ENCODE assay signal across 1 cellular context in genomic region chr2:232633413-232634318, GRCh38.
TF ChIP-seq lines count a peak whose summit lies in the region.

EFHD1 (plus strand) TSS chr2:232633604; CDS start chr2:232633705, 101 bp downstream.

TF ChIP-seq in HepG2, 621 proteins besides CTCF, POLR2A, EP300 and RAD21 (continued from another document and continues in another):
- TF ChIP-seq ZNF574 (CRISPR knock-in tag; IDR thresholded peaks at IDR 0.05) (peak; percentile 84), ZFP90 (CRISPR knock-in tag; IDR thresholded peaks at IDR 0.05; ENCODE audit: borderline replicate concordance) (peak; percentile 53; the same call in 1 of the 2 replicates), ZNF609 (CRISPR knock-in tag; IDR thresholded peaks at IDR 0.05; ENCODE audit: borderline replicate concordance) (no peak), PHF8 (CRISPR knock-in tag; IDR thresholded peaks at IDR 0.05) (peak; percentile 42), AKAP8 (CRISPR knock-in tag; IDR thresholded peaks at IDR 0.05) (peak; percentile 61; the same call in 1 of the 2 replicates), ATF7 (IDR thresholded peaks at IDR 0.05) (no peak), ATF7 (CRISPR knock-in tag; IDR thresholded peaks at IDR 0.05) (no peak), ZNF282 (IDR thresholded peaks at IDR 0.05; ENCODE audit: partially characterized antibody) (no peak), ARHGAP35 (CRISPR knock-in tag; IDR thresholded peaks at IDR 0.05; ENCODE audit: borderline replicate concordance) (0 out of 2 replicates have a peak, but pooled peaks have one; percentile 62), ZBTB7B (CRISPR knock-in tag; IDR thresholded peaks at IDR 0.05) (0 out of 2 replicates have a peak, but pooled peaks have one; percentile 27), RFX3 (CRISPR knock-in tag; IDR thresholded peaks at IDR 0.05) (no peak), ZNF562 (CRISPR knock-in tag; IDR thresholded peaks at IDR 0.05; ENCODE audit: borderline replicate concordance) (peak; percentile 91; the same call in 1 of the 2 replicates), ZNF337 (CRISPR knock-in tag; IDR thresholded peaks at IDR 0.05; ENCODE audit: borderline replicate concordance, low read depth) (peak; percentile 81; the same call in 1 of the 2 replicates), ZNF121 (CRISPR knock-in tag; IDR thresholded peaks at IDR 0.05) (peak; percentile 80), ZNF780A (CRISPR knock-in tag; IDR thresholded peaks at IDR 0.05) (peak; percentile 85; the same call in 1 of the 2 replicates), ZUFSP (CRISPR knock-in tag; IDR thresholded peaks at IDR 0.05; ENCODE audit: borderline replicate concordance) (no peak), SMAD3 (CRISPR knock-in tag; IDR thresholded peaks at IDR 0.05) (no peak), ZNF136 (CRISPR knock-in tag; IDR thresholded peaks at IDR 0.05; ENCODE audit: low read depth) (0 out of 2 replicates have a peak, but pooled peaks have one; percentile 46), ZNF446 (CRISPR knock-in tag; IDR thresholded peaks at IDR 0.05) (peak; percentile 94), ZNF619 (CRISPR knock-in tag; IDR thresholded peaks at IDR 0.05) (no peak), HOXA3 (CRISPR knock-in tag; IDR thresholded peaks at IDR 0.05) (peak; percentile 74), ZFP1 (CRISPR knock-in tag; IDR thresholded peaks at IDR 0.05) (no peak), TIGD3 (CRISPR knock-in tag; IDR thresholded peaks at IDR 0.05; ENCODE audit: borderline replicate concordance) (no peak), ZSCAN22 (CRISPR knock-in tag; IDR thresholded peaks at IDR 0.05) (0 out of 2 replicates have a peak, but pooled peaks have one; percentile 45), ZMYM2 (CRISPR knock-in tag; IDR thresholded peaks at IDR 0.05) (peak; percentile 65; the same call in 1 of the 2 replicates), NFYB (CRISPR knock-in tag; IDR thresholded peaks at IDR 0.05) (no peak), ZBTB10 (CRISPR knock-in tag; IDR thresholded peaks at IDR 0.05; ENCODE audit: borderline replicate concordance) (no peak), SP5 (CRISPR knock-in tag; IDR thresholded peaks at IDR 0.05; ENCODE audit: borderline replicate concordance, low read depth) (no peak), KDM6A (CRISPR knock-in tag; IDR thresholded peaks at IDR 0.05; ENCODE audit: low read depth) (no peak), NFE2L2 (IDR thresholded peaks at IDR 0.05; ENCODE audit: low read length) (no peak), DR1 (CRISPR knock-in tag; IDR thresholded peaks at IDR 0.05) (peak; percentile 67; the same call in 1 of the 2 replicates), TERF1 (CRISPR knock-in tag; IDR thresholded peaks at IDR 0.05) (peak; percentile 81; the same call in 1 of the 2 replicates), ARNTL (CRISPR knock-in tag; IDR thresholded peaks at IDR 0.05) (no peak), SYNCRIP (IDR thresholded peaks at IDR 0.05; ENCODE audit: insufficient read depth, low read depth, low read length) (no peak), RBAK (CRISPR knock-in tag; IDR thresholded peaks at IDR 0.05) (no peak), ZNF550 (CRISPR knock-in tag; IDR thresholded peaks at IDR 0.05; ENCODE audit: borderline replicate concordance) (peak; percentile 88; the same call in 1 of the 2 replicates), ZKSCAN8 (CRISPR knock-in tag; IDR thresholded peaks at IDR 0.05; ENCODE audit: borderline replicate concordance) (no peak), DRAP1 (CRISPR knock-in tag; IDR thresholded peaks at IDR 0.05) (0 out of 2 replicates have a peak, but pooled peaks have one; percentile 15), PATZ1 (CRISPR knock-in tag; IDR thresholded peaks at IDR 0.05) (0 out of 2 replicates have a peak, but pooled peaks have one; percentile 44), PAF1 (CRISPR knock-in tag; IDR thresholded peaks at IDR 0.05) (no peak), SMARCC2 (IDR thresholded peaks at IDR 0.05) (no peak), PRPF4 (IDR thresholded peaks at IDR 0.05; ENCODE audit: low read depth, low read length, poor library complexity, severe bottlenecking) (no peak), ZSCAN5A (CRISPR knock-in tag; IDR thresholded peaks at IDR 0.05; ENCODE audit: borderline replicate concordance) (peak; percentile 68; the same call in 1 of the 2 replicates), ZMAT5 (CRISPR knock-in tag; IDR thresholded peaks at IDR 0.05; ENCODE audit: borderline replicate concordance, low read depth) (no peak), ZSCAN31 (CRISPR knock-in tag; IDR thresholded peaks at IDR 0.05; ENCODE audit: low read depth) (peak; percentile 96), GTF3A (CRISPR knock-in tag; conservative IDR thresholded peaks at IDR 0.05) (no peak)
